ENCODE assay signal across 12 cellular contexts in the genomic region with DNA sequence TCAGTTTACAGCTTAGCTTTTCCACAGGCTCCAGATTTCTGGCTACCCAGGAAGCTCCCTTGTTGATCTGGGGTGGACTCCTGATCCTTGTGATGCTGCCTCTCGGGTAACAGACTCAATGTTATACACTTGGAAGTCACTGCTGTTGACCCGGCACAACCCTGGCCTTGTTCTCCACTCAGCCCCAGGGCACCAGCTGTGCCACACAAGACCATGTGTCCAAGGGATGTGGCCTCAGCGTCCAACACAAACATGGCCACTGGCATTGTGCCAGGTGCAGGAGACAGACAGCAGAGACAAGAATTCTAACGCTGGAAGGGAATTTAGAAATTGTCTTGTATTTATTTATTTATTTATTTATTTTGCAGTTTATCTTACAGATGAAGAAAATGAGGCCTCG. TPM values are rescaled to one million over a fixed set of nuclear protein-coding genes. Genes with fewer than 3 reads are reported as not detected.
A peak's percentile ranks its signal among the peaks of the same experiment; 100 is the strongest.
DNase-seq lines count a peak whose midpoint lies in the region; ATAC-seq and TF ChIP-seq lines count a peak whose summit lies in the region.
"Had no signal": no experiment of that assay in that cellular context is flagged by ENCODE, and none has a peak within 500 bp of the region (broad histone marks: within the 10 kb centered on the region; RNA-seq: fewer than 3 reads in every experiment).

No MANE protein-coding gene starts in this region.

- no peak overlapping the region for H3K4me3 Mint-ChIP-seq in T-helper 2 cell treated with Interferon-gamma antibody and Interleukin-4, amounts not matched to agents 5 μg/mL and 100 μg/mL, for 36 hours
- H3K4me3 Mint-ChIP-seq: activated CD8-positive, alpha-beta T cell treated with anti-CD3 and anti-CD28 coated beads, Interleukin-2, amount 10 ng/mL, durations not matched to agents 7 days and 5 days; stimulated activated naive B cell treated with anti-CD40 and anti-IgM and Interleukin-4, amounts not matched to agents 10 μg/mL and 1 μg/mL and 100 μg/mL, for 72 hours had no signal

- peak; percentile 94 for DNase-seq in Ammon's horn (ENCODE audit: low spot score)
- DNase-seq in NCI-H774 (lab: John Stamatoyannopoulos, UW): peak; percentile 57
- peak; percentile 89 for DNase-seq in coronary artery (ENCODE audit: low spot score)
- DNase-seq in lower leg skin (ENCODE audit: low spot score in 2 of 2): peak; percentile 58 to 91
- DNase-seq in NCI-H345 treated with DMSO at 0.1 percent for 48 hours (lab: John Stamatoyannopoulos, UW; ENCODE audit: unreplicated experiment): no peak
- DNase-seq in UCSD-AML1 (lab: John Stamatoyannopoulos, UW; ENCODE audit: unreplicated experiment): no peak
- DNase-seq in T-helper 2 cell treated with Interferon-gamma antibody and Interleukin-4, amounts not matched to agents 5 μg/mL and 100 μg/mL, for 36 hours (ENCODE audit: low spot score): no peak
- DNase-seq: activated CD8-positive, alpha-beta T cell treated with anti-CD3 and anti-CD28 coated beads, Interleukin-2, amount 10 ng/mL, durations not matched to agents 7 days and 5 days; cerebellar nuclear complex; RPMI8226; stimulated activated naive B cell treated with anti-CD40 and anti-IgM and Interleukin-4, amounts not matched to agents 10 μg/mL and 1 μg/mL and 100 μg/mL, for 72 hours had no signal

- H3K4me3 ChIP-seq in coronary artery (no peak overlapping the region), lower leg skin (ENCODE audit: low read depth, poor library complexity, severe bottlenecking) (no peak overlapping the region)

- WGBS in lower leg skin, 2 donors: 48 to 55% methylated on average over 5 of the region's 5 CpGs

- H3K27ac ChIP-seq in coronary artery: peak overlapping the region in 1 of 2 donors; percentile 59

- no peak for TF ChIP-seq POLR2A in lower leg skin (IDR thresholded peaks at IDR 0.05)

- H3K9me3 Mint-ChIP-seq in T-helper 2 cell treated with Interferon-gamma antibody and Interleukin-4, amounts not matched to agents 5 μg/mL and 100 μg/mL, for 36 hours: no peaks in the 10 kb centered on the region

- no peak for ATAC-seq in HG03354 (IDR thresholded peaks at IDR 0.05; ENCODE audit: poor library complexity, severe bottlenecking, unreplicated experiment)
- ATAC-seq: activated CD8-positive, alpha-beta T cell treated with anti-CD3 and anti-CD28 coated beads, Interleukin-2, amount 10 ng/mL, durations not matched to agents 7 days and 5 days; stimulated activated naive B cell treated with anti-CD40 and anti-IgM and Interleukin-4, amounts not matched to agents 10 μg/mL and 1 μg/mL and 100 μg/mL, for 72 hours had no signal

- H3K27ac Mint-ChIP-seq in T-helper 2 cell treated with Interferon-gamma antibody and Interleukin-4, amounts not matched to agents 5 μg/mL and 100 μg/mL, for 36 hours: no peak overlapping the region
- H3K27ac Mint-ChIP-seq: activated CD8-positive, alpha-beta T cell treated with anti-CD3 and anti-CD28 coated beads, Interleukin-2, amount 10 ng/mL, durations not matched to agents 7 days and 5 days; stimulated activated naive B cell treated with anti-CD40 and anti-IgM and Interleukin-4, amounts not matched to agents 10 μg/mL and 1 μg/mL and 100 μg/mL, for 72 hours had no signal

- H3K36me3 Mint-ChIP-seq in T-helper 2 cell treated with Interferon-gamma antibody and Interleukin-4, amounts not matched to agents 5 μg/mL and 100 μg/mL, for 36 hours (ENCODE audit: low read depth): no peaks in the 10 kb centered on the region
- H3K36me3 Mint-ChIP-seq: stimulated activated naive B cell treated with anti-CD40 and anti-IgM and Interleukin-4, amounts not matched to agents 10 μg/mL and 1 μg/mL and 100 μg/mL, for 72 hours had no signal

- TF ChIP-seq CTCF in coronary artery (IDR thresholded peaks at IDR 0.05) (no peak), lower leg skin (IDR thresholded peaks at IDR 0.05) (no peak)

- intact Hi-C loops in lower leg skin (cut with DNase I; ENCODE audit: low total_unique reads): no loop called here

- H3K27me3 Mint-ChIP-seq in T-helper 2 cell treated with Interferon-gamma antibody and Interleukin-4, amounts not matched to agents 5 μg/mL and 100 μg/mL, for 36 hours (ENCODE audit: low read depth): peaks cover 9% of the 10 kb centered on the region

- H3K4me1 Mint-ChIP-seq in T-helper 2 cell treated with Interferon-gamma antibody and Interleukin-4, amounts not matched to agents 5 μg/mL and 100 μg/mL, for 36 hours (ENCODE audit: low read depth): no peaks in the 10 kb centered on the region

RNA-seq across cellular contexts. Expression of a gene that starts 39.0 kb away (rescaled TPM):
- 100 to 1,000 TPM in 1 of 4 donors, 10 to 100 TPM in 3; 50.0 to 129 (median 68.0) TPM for total RNA-seq in lower leg skin

RNA-seq across cellular contexts. Expression of a gene that starts 54.7 kb away (rescaled TPM):
- total RNA-seq in lower leg skin: 10 to 100 TPM; 12.2 to 22.0 (median 15.6) TPM
- total RNA-seq: activated CD8-positive, alpha-beta T cell treated with anti-CD3 and anti-CD28 coated beads, Interleukin-2, amount 10 ng/mL, durations not matched to agents 7 days and 5 days had no signal

Comparison
In these comparisons a context has a peak if more than half of its experiments do, and no peak if none do; other contexts are left out.
1. DNase-seq: peak in Ammon's horn (single experiment), NCI-H774 (single experiment), coronary artery (single experiment) and lower leg skin (2 of 2); none in NCI-H345 treated with DMSO at 0.1 percent for 48 hours (single experiment), UCSD-AML1 (single experiment) and T-helper 2 cell treated with Interferon-gamma antibody and Interleukin-4, amounts not matched to agents 5 μg/mL and 100 μg/mL, for 36 hours (single experiment).